19 cellular contexts compared by ENCODE assay signal in the genomic region with DNA sequence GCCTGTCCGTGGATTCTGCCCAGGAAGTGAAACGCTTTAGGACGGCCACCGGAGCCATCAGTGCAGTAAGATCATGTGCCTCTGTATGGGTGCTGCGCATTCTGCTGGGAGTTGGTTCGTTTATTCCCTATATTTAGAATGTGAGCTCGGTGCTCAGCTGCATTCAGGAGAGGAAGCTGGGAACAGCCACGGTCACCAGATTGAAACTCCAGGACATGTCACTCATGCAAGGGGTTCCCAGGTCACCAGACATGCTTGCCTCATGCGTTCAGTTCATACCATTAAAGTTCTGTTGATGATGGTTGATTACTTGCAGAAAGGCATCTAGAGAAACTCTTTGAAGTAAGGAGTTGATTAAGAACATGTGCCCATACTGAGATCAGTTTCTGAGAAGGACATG.
DNase-seq lines count a peak whose midpoint lies in the region; ATAC-seq and TF ChIP-seq lines count a peak whose summit lies in the region.
"Had no signal": no experiment of that assay in that cellular context is flagged by ENCODE, and none has a peak within 500 bp of the region (broad histone marks: within the 10 kb centered on the region; RNA-seq: fewer than 3 reads in every experiment).

No MANE protein-coding gene starts in this region.

- TF ChIP-seq CTCF in foreskin fibroblast (IDR thresholded peaks at IDR 0.05; ENCODE audit: low read depth, low read length): no peak
- TF ChIP-seq CTCF in sigmoid colon (IDR thresholded peaks at IDR 0.05): no peak

- no peak for TF ChIP-seq POLR2A in sigmoid colon (IDR thresholded peaks at IDR 0.05)

- H3K36me3 ChIP-seq in skeletal muscle tissue (ENCODE audit: control insufficient read depth in 3 of 3, insufficient read depth in 3 of 3, low read length in 3 of 3) (peaks cover 65 to 89% (median 84%) of the 10 kb centered on the region in 3 donors), sigmoid colon (peaks cover 58 to 100% (median 82%) of the 10 kb centered on the region in 4 donors)

- peak overlapping the region in 1 of 3 donors; percentile 62 for H3K9ac ChIP-seq in skeletal muscle tissue (ENCODE audit: low read depth in 1 of 3, low read length in 3 of 3)

- no peak overlapping the region for H3K4me3 ChIP-seq in foreskin fibroblast (ENCODE audit: low read depth in 1 of 2, low read length in 2 of 2)
- no peak overlapping the region for H3K4me3 ChIP-seq in right cardiac atrium (ENCODE audit: low read length)
- no peak overlapping the region for H3K4me3 ChIP-seq in skeletal muscle tissue (ENCODE audit: low read length in 3 of 3)
- H3K4me3 ChIP-seq in sigmoid colon: no peak overlapping the region
- H3K4me3 ChIP-seq: SJCRH30 had no signal

- TF ChIP-seq EP300 in sigmoid colon (IDR thresholded peaks at IDR 0.05): no peak

- no peak overlapping the region for H3K4me3 Mint-ChIP-seq in activated T-cell treated with anti-CD3 and anti-CD28 coated beads, Interleukin-2, amount 50 U/mL, for 72 hours

- H3K9me3 Mint-ChIP-seq in activated T-cell treated with anti-CD3 and anti-CD28 coated beads, Interleukin-2, amount 50 U/mL, for 72 hours: no peaks in the 10 kb centered on the region

- H3K27me3 ChIP-seq in right cardiac atrium (ENCODE audit: control insufficient read depth, insufficient read depth) (no peaks in the 10 kb centered on the region), skeletal muscle tissue (ENCODE audit: control insufficient read depth in 3 of 3, insufficient read depth in 3 of 3, low read length in 3 of 3) (no peaks in the 10 kb centered on the region), sigmoid colon (no peaks in the 10 kb centered on the region)
- H3K27me3 ChIP-seq: SJCRH30 had no signal

- H3K27ac ChIP-seq in cingulate gyrus (ENCODE audit: low read depth, low read length) (peak overlapping the region; percentile 43), right cardiac atrium (ENCODE audit: low read length) (peak overlapping the region; percentile 62), skeletal muscle tissue (ENCODE audit: low read depth, low read length) (peak overlapping the region; percentile 81), sigmoid colon (no peak overlapping the region)
- H3K27ac ChIP-seq: SJCRH30 had no signal

- no peak overlapping the region for H3K27ac Mint-ChIP-seq in activated T-cell treated with anti-CD3 and anti-CD28 coated beads, Interleukin-2, amount 50 U/mL, for 72 hours

- 83% methylated on average over 9 of the region's 9 CpGs for WGBS in right cardiac atrium
- WGBS in sigmoid colon, 2 donors: 94 to 95% methylated on average over 9 of the region's 9 CpGs

- no peaks in the 10 kb centered on the region for H3K9me3 ChIP-seq in right cardiac atrium (ENCODE audit: control insufficient read depth, low read length)
- H3K9me3 ChIP-seq in skeletal muscle tissue (ENCODE audit: control insufficient read depth in 3 of 3, low read length in 3 of 3): no peaks in the 10 kb centered on the region
- H3K9me3 ChIP-seq in sigmoid colon: no peaks in the 10 kb centered on the region
- H3K9me3 ChIP-seq: SJCRH30 had no signal

- peak in 1 of 2 donors; percentile 36 for ATAC-seq in right cardiac atrium
- no peak for ATAC-seq in activated T-cell treated with anti-CD3 and anti-CD28 coated beads, Interleukin-2, amount 50 U/mL, for 72 hours (replicated peaks in 1 of 2)
- no peak for ATAC-seq in sciatic nerve
- ATAC-seq: HCT116 had no signal

- H3K36me3 Mint-ChIP-seq in activated T-cell treated with anti-CD3 and anti-CD28 coated beads, Interleukin-2, amount 50 U/mL, for 72 hours (ENCODE audit: insufficient read depth in 2 of 2): peaks cover 4 to 31% of the 10 kb centered on the region in 2 donors

- no peaks in the 10 kb centered on the region for H3K4me1 ChIP-seq in right cardiac atrium (ENCODE audit: control insufficient read depth, insufficient read depth, low read length)
- H3K4me1 ChIP-seq in skeletal muscle tissue (ENCODE audit: control insufficient read depth in 3 of 3, insufficient read depth in 3 of 3, low read length in 3 of 3): peaks cover 0 to 8% (median 6%) of the 10 kb centered on the region in 3 donors
- H3K4me1 ChIP-seq in sigmoid colon: no peaks in the 10 kb centered on the region
- H3K4me1 ChIP-seq: SJCRH30 had no signal

- H3K27me3 Mint-ChIP-seq in activated T-cell treated with anti-CD3 and anti-CD28 coated beads, Interleukin-2, amount 50 U/mL, for 72 hours (ENCODE audit: low read depth): no peaks in the 10 kb centered on the region

- peak; percentile 23 to 60 for DNase-seq in foreskin fibroblast
- peak in 1 of 3 donors; percentile 21 for DNase-seq in right cardiac atrium
- no peak for DNase-seq in foreskin melanocyte
- no peak for DNase-seq in sigmoid colon
- no peak for DNase-seq in activated T-cell treated with anti-CD3 and anti-CD28 coated beads, Interleukin-2, amount 50 U/mL, for 72 hours
- no peak for DNase-seq in sciatic nerve (ENCODE audit: low spot score)
- DNase-seq: Calu3, DMS79 treated with DMSO at 0.1 percent for 48 hours, NCI-H1048, NCI-H1417, NCI-H1694 treated with DMSO at 0.1 percent for 48 hours, NCI-H2081 treated with DMSO at 0.1 percent for 48 hours, NCI-H2171, NCI-H226, NCI-H510A, SJCRH30 had no signal

- no peaks in the 10 kb centered on the region for H3K4me1 Mint-ChIP-seq in activated T-cell treated with anti-CD3 and anti-CD28 coated beads, Interleukin-2, amount 50 U/mL, for 72 hours (ENCODE audit: low read depth)

- intact Hi-C loops in right cardiac atrium (cut with DNase I) (loop anchor here in 1 of 4 donors (10.0 kb wide), 1 partner anchor 58 kb away; no protein-coding TSS in a partner anchor), sigmoid colon (cut with DNase I) (no loop called here), sciatic nerve (cut with DNase I) (no loop called here)

Comparison
In these comparisons a context has a peak if more than half of its experiments do, and no peak if none do; other contexts are left out.
1. H3K27ac ChIP-seq: peak in cingulate gyrus (single experiment), right cardiac atrium (single experiment) and skeletal muscle tissue (single experiment); none in sigmoid colon (0 of 4).
2. DNase-seq: peak in foreskin fibroblast (2 of 2); none in foreskin melanocyte (single experiment), sigmoid colon (single experiment), activated T-cell treated with anti-CD3 and anti-CD28 coated beads, Interleukin-2, amount 50 U/mL, for 72 hours (0 of 2) and sciatic nerve (single experiment).